7 cellular contexts compared by ENCODE assay signal in genomic region chr17:260944-261343, GRCh38.
"Had no signal": no experiment of that assay in that cellular context is flagged by ENCODE, and none has a peak within 500 bp of the region (broad histone marks: within the 10 kb centered on the region; RNA-seq: fewer than 3 reads in every experiment).

No MANE protein-coding gene starts in this region.

- DNase-seq: activated T-cell treated with anti-CD3 and anti-CD28 coated beads, Interleukin-2, amount 50 U/mL, for 1 hour; erythroblast; mesenchymal stem cell; SHP77 treated with DMSO at 0.1 percent for 48 hours; small intestine had no signal

- H3K27me3 ChIP-seq: adrenal gland, tibial nerve had no signal

- H3K4me1 ChIP-seq: adrenal gland had no signal

- H3K9me3 ChIP-seq: adrenal gland, tibial nerve had no signal

- H3K4me3 ChIP-seq: adrenal gland, tibial nerve had no signal
